ENCODE assay signal across 8 cellular contexts in the genomic region with DNA sequence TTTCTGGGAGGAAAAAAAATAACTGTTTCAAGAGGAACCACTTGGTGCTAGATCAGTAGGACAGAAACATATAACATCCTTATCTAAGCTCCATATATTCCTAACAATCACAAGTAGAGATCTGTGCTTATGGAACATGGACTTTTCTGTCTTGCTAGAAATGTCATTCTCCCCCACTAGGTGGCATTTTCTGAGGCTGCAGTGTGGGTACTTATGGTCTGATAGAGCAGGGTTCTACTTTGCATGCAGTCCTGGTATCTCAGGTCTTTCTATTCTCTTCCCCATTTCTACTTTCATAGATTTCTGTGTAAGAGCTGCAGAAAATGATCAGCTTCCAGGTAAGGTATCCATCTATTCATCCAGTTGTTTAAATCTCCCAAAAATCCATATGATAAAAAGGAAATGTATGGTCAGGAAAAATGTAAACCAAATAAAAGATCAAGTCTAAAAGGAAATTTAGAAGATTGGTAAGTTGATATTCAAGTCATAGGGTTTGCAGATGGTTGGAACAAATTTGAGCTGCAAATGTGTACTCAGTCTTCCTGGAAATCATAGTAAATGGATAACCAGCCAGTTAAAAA. TPM values are rescaled to one million over a fixed set of nuclear protein-coding genes. Genes with fewer than 3 reads are reported as not detected.
A peak's percentile ranks its signal among the peaks of the same experiment; 100 is the strongest.
DNase-seq lines count a peak whose midpoint lies in the region; ATAC-seq, FAIRE-seq and TF ChIP-seq lines count a peak whose summit lies in the region.

No MANE protein-coding gene starts in this region.

- TF ChIP-seq CTCF in left ventricle myocardium inferior (IDR thresholded peaks at IDR 0.05; ENCODE audit: borderline replicate concordance) (peak; percentile 62), bronchial epithelial cell (IDR thresholded peaks at IDR 0.05; ENCODE audit: insufficient read depth, low read length, severe bottlenecking) (peak; percentile 66)

- H3K4me3 ChIP-seq in left ventricle myocardium inferior (peak overlapping the region; percentile 76), Karpas-422 (ENCODE audit: low read length) (peak overlapping the region; percentile 78; the same call in 1 of the 2 replicates), bronchial epithelial cell (ENCODE audit: low read depth, low read length) (no peak overlapping the region)

- H3K9ac ChIP-seq in Karpas-422 (ENCODE audit: low read length), result peak overlapping the region; percentile 73; the same call in 1 of the 2 replicates

- H3K36me3 ChIP-seq in left ventricle myocardium inferior, result peaks cover 22% of the 10 kb centered on the region
- peaks cover 23% of the 10 kb centered on the region for H3K36me3 ChIP-seq in Karpas-422 (ENCODE audit: insufficient read depth, low read length)
- H3K36me3 ChIP-seq in bronchial epithelial cell (ENCODE audit: control insufficient read depth, insufficient read depth, low read length), result no peaks in the 10 kb centered on the region

- no peak overlapping the region for H2AFZ ChIP-seq in Karpas-422 (ENCODE audit: low read length)

- intact Hi-C loops in left ventricle myocardium inferior (cut with micrococcal nuclease) (no loop called here), cardiac septum (cut with DNase I) (no loop called here)

- peaks cover 6% of the 10 kb centered on the region for H3K9me3 ChIP-seq in left ventricle myocardium inferior (replicated peaks)
- 0 out of 2 replicates have a peak, but pooled peaks cover 6% of the 10 kb centered on the region for H3K9me3 ChIP-seq in Karpas-422 (ENCODE audit: low read length)

- peak overlapping the region; percentile 99 for H3K4me2 ChIP-seq in Karpas-422 (ENCODE audit: low read depth, low read length, poor library complexity, severe bottlenecking)

- H4K20me1 ChIP-seq in Karpas-422 (ENCODE audit: insufficient read depth, low read depth, low read length), result no peaks in the 10 kb centered on the region

- H3K79me2 ChIP-seq in Karpas-422 (ENCODE audit: low read length), result peaks cover 10% of the 10 kb centered on the region; the same call in 1 of the 2 replicates

- H3K4me1 ChIP-seq in left ventricle myocardium inferior (peaks cover 28% of the 10 kb centered on the region), Karpas-422 (ENCODE audit: low read length) (peaks cover 23% of the 10 kb centered on the region)

- no peaks in the 10 kb centered on the region for H3K9me2 ChIP-seq in Karpas-422 (replicated peaks; ENCODE audit: insufficient read depth, low read length)

- ATAC-seq in HG03097 (IDR thresholded peaks at IDR 0.05; ENCODE audit: low FRiP score, unreplicated experiment), result no peak
- ATAC-seq in GM18505 (IDR thresholded peaks at IDR 0.05; ENCODE audit: unreplicated experiment), result no peak

- H3K27ac ChIP-seq in left ventricle myocardium inferior (replicated peaks) (peak overlapping the region; percentile 91), Karpas-422 (ENCODE audit: low read length) (peak overlapping the region; percentile 59)

- FAIRE-seq in bronchial epithelial cell (lab: Jason Lieb, UNC), result no peak

- H3K27me3 ChIP-seq in left ventricle myocardium inferior (ENCODE audit: low read depth), result no peaks in the 10 kb centered on the region
- H3K27me3 ChIP-seq in Karpas-422 (ENCODE audit: low read length), result no peaks in the 10 kb centered on the region
- no peaks in the 10 kb centered on the region for H3K27me3 ChIP-seq in bronchial epithelial cell (ENCODE audit: control insufficient read depth, insufficient read depth, low read length)

- DNase-seq in left ventricle myocardium inferior (no peak), cardiac septum (ENCODE audit: low spot score) (no peak), Karpas-422 (peak; percentile 91), RPMI8226 (peak; percentile 74), bronchial epithelial cell (ENCODE audit: low read depth) (peak; percentile 61), medulla oblongata (ENCODE audit: extremely low spot score) (peak; percentile 67)

- no peak for TF ChIP-seq POLR2A in GM18505 (IDR thresholded peaks at IDR 0.05; ENCODE audit: borderline replicate concordance, extremely low read depth, insufficient read depth, insufficient read length)

RNA-seq across cellular contexts. Expression of a gene that starts 1.5 kb away (rescaled TPM):
- total RNA-seq in left ventricle myocardium inferior (7.8 TPM), cardiac septum (11.0 TPM), bronchial epithelial cell (1.3 and 1.7 TPM in 2 replicates)
- 3.4 and 8.5 TPM in 2 replicates for total RNA-seq in Karpas-422 (2014; rRNA removed; shearing (Covaris generic); ENCODE audit: low replicate concordance)

RNA-seq across cellular contexts. Expression of a gene that starts 24.4 kb away (rescaled TPM):
- total RNA-seq in left ventricle myocardium inferior, result 3.6 TPM
- total RNA-seq in cardiac septum, result 4.7 TPM
- 5.2 and 9.1 TPM in 2 replicates for total RNA-seq in Karpas-422 (2014; rRNA removed; shearing (Covaris generic); ENCODE audit: low replicate concordance)
- 5.5 and 6.3 TPM in 2 replicates for total RNA-seq in bronchial epithelial cell

RNA-seq across cellular contexts. Expression of a gene that starts 55.8 kb away (rescaled TPM):
- 1.9 TPM for total RNA-seq in left ventricle myocardium inferior
- total RNA-seq in cardiac septum, result 2.6 TPM
- 13.5 and 14.5 TPM in 2 replicates for total RNA-seq in Karpas-422 (2014; rRNA removed; shearing (Covaris generic); ENCODE audit: low replicate concordance)
- total RNA-seq in bronchial epithelial cell, result 1.9 and 2.1 TPM in 2 replicates

Comparison
In these comparisons a context has a peak if more than half of its experiments do, and no peak if none do; other contexts are left out.
1. DNase-seq: peak in Karpas-422 (single experiment), RPMI8226 (single experiment), bronchial epithelial cell (single experiment) and medulla oblongata (single experiment); none in left ventricle myocardium inferior (single experiment) and cardiac septum (single experiment).